18 cellular contexts compared by ENCODE assay signal in genomic region chr5:150788974-150789373, GRCh38. TPM values are rescaled to one million over a fixed set of nuclear protein-coding genes. Genes with fewer than 3 reads are reported as not detected.
DNase-seq lines count a peak whose midpoint lies in the region; ATAC-seq lines count a peak whose summit lies in the region.
"Had no signal": no experiment of that assay in that cellular context is flagged by ENCODE, and none has a peak within 500 bp of the region (broad histone marks: within the 10 kb centered on the region; RNA-seq: fewer than 3 reads in every experiment).

No MANE protein-coding gene starts in this region.

- no peak overlapping the region for H2BK15ac ChIP-seq in mesendoderm (replicated peaks; ENCODE audit: low read depth)

- no peak overlapping the region for H3K4ac ChIP-seq in mesendoderm (ENCODE audit: low read depth, low read length)

- peaks cover 0 to 2% (median 0%) of the 10 kb centered on the region in 8 donors for H3K9me3 Mint-ChIP-seq in CD4-positive, alpha-beta memory T cell
- H3K9me3 Mint-ChIP-seq in activated naive CD8-positive, alpha-beta T cell treated with anti-CD3 and anti-CD28 coated beads for 36 hours = peaks cover 9% of the 10 kb centered on the region
- H3K9me3 Mint-ChIP-seq: CD8-positive, alpha-beta memory T cell; effector memory CD8-positive, alpha-beta T cell had no signal

- CTCF ChIA-PET in CD4-positive, alpha-beta memory T cell (lab: Charles Lee; ENCODE audit: partially characterized antibody) = interaction anchor here (0.8 to 3.2 kb wide), 5 partner anchors 10 to 229 kb away, joined by 3 to 21 read pairs (median 8); partner anchors contain the start of genes IRGM and SMIM3

- H3K4me2 ChIP-seq in mesendoderm (ENCODE audit: low read length) = no peak overlapping the region

- intact Hi-C loops in CD4-positive, alpha-beta memory T cell (cut with micrococcal nuclease) = no loop called here

- ATAC-seq in GM21390 (IDR thresholded peaks at IDR 0.05; ENCODE audit: unreplicated experiment) (no peak), HG03521 (IDR thresholded peaks at IDR 0.05; ENCODE audit: unreplicated experiment) (no peak)
- ATAC-seq: effector memory CD8-positive, alpha-beta T cell; left colon had no signal

- H3K4me3 ChIP-seq in ACC112 (ENCODE audit: low read depth, low read length) = peak overlapping the region; percentile 48
- H3K4me3 ChIP-seq in CD4-positive, alpha-beta memory T cell (ENCODE audit: low read length in 2 of 2) = no peak overlapping the region
- no peak overlapping the region for H3K4me3 ChIP-seq in mesendoderm (ENCODE audit: low read length)
- H3K4me3 ChIP-seq: sigmoid colon had no signal

- POLR2A ChIA-PET in CD4-positive, alpha-beta memory T cell (lab: Charles Lee; ENCODE audit: partially characterized antibody) = interaction anchor here (1.0 to 5.3 kb wide), 4 partner anchors 11 to 88 kb away, joined by 4 to 24 read pairs (median 6); partner anchors contain the start of genes DCTN4, RBM22 and SMIM3

- H3K79me2 ChIP-seq in ACC112 (ENCODE audit: control insufficient read depth, insufficient read depth, low read length, unreplicated experiment) (peaks cover 95% of the 10 kb centered on the region), mesendoderm (ENCODE audit: control insufficient read depth, insufficient read depth, low read length) (no peaks in the 10 kb centered on the region)

- no peak overlapping the region for H3K23ac ChIP-seq in mesendoderm (ENCODE audit: low read length)

- no peak overlapping the region for H2BK120ac ChIP-seq in mesendoderm (ENCODE audit: low read depth, low read length)

- H4K5ac ChIP-seq in mesendoderm (ENCODE audit: low read length) = no peak overlapping the region

- H3K9ac ChIP-seq in mesendoderm (ENCODE audit: low read length) = no peak overlapping the region

- H3K56ac ChIP-seq in mesendoderm (ENCODE audit: low read length) = no peak overlapping the region

- peak overlapping the region in 1 of 8 donors; percentile 31 for H3K4me3 Mint-ChIP-seq in CD4-positive, alpha-beta memory T cell
- no peak overlapping the region for H3K4me3 Mint-ChIP-seq in activated naive CD8-positive, alpha-beta T cell treated with anti-CD3 and anti-CD28 coated beads for 36 hours
- H3K4me3 Mint-ChIP-seq: effector memory CD8-positive, alpha-beta T cell; nephron progenitor cell had no signal

- H2AK5ac ChIP-seq in mesendoderm (ENCODE audit: low read length) = no peak overlapping the region

- H3K9me3 ChIP-seq in CD4-positive, alpha-beta memory T cell (ENCODE audit: control insufficient read depth in 1 of 2, low read length in 2 of 2) = no peaks in the 10 kb centered on the region
- H3K9me3 ChIP-seq: sigmoid colon had no signal

- H3K79me1 ChIP-seq in mesendoderm (ENCODE audit: low read length) = no peaks in the 10 kb centered on the region

- H4K8ac ChIP-seq in mesendoderm (ENCODE audit: low read depth, low read length) = no peak overlapping the region

- H2AFZ ChIP-seq in ACC112 (ENCODE audit: low read length, unreplicated experiment) = no peak overlapping the region

- peaks cover 17% of the 10 kb centered on the region for H3K36me3 ChIP-seq in ACC112 (ENCODE audit: insufficient read depth, low read length)
- H3K36me3 ChIP-seq in CD4-positive, alpha-beta memory T cell (ENCODE audit: insufficient read depth, low read length) = no peaks in the 10 kb centered on the region
- H3K36me3 ChIP-seq in mesendoderm (ENCODE audit: control insufficient read depth, insufficient read depth, low read length) = no peaks in the 10 kb centered on the region
- H3K36me3 ChIP-seq: sigmoid colon had no signal

- no peak overlapping the region for H3K18ac ChIP-seq in mesendoderm (ENCODE audit: low read length)

- H3K4me1 ChIP-seq in ACC112 (ENCODE audit: control insufficient read depth, insufficient read depth, low read length, unreplicated experiment) = peaks cover 62% of the 10 kb centered on the region
- H3K4me1 ChIP-seq in CD4-positive, alpha-beta memory T cell (ENCODE audit: insufficient read depth, low read length) = peaks cover 45% of the 10 kb centered on the region
- H3K4me1 ChIP-seq in mesendoderm (ENCODE audit: control insufficient read depth, low read depth, low read length) = peaks cover 3% of the 10 kb centered on the region

- no peaks in the 10 kb centered on the region for H3K27me3 ChIP-seq in ACC112 (ENCODE audit: insufficient read depth, low read length)
- H3K27me3 ChIP-seq in CD4-positive, alpha-beta memory T cell (ENCODE audit: insufficient read depth, low read length) = no peaks in the 10 kb centered on the region
- H3K27me3 ChIP-seq in mesendoderm (ENCODE audit: insufficient read depth, low read length, poor library complexity) = no peaks in the 10 kb centered on the region
- H3K27me3 ChIP-seq: sigmoid colon had no signal

- no peak overlapping the region for H2BK5ac ChIP-seq in mesendoderm (ENCODE audit: low read length)

- H3K4me1 Mint-ChIP-seq in CD4-positive, alpha-beta memory T cell = peaks cover 36 to 62% (median 50%) of the 10 kb centered on the region in 4 donors
- peaks cover 58% of the 10 kb centered on the region for H3K4me1 Mint-ChIP-seq in activated naive CD8-positive, alpha-beta T cell treated with anti-CD3 and anti-CD28 coated beads for 36 hours

- H3K27ac Mint-ChIP-seq in CD4-positive, alpha-beta memory T cell = peak overlapping the region in 5 of 7 donors; percentile 11 to 79 (median 64)
- H3K27ac Mint-ChIP-seq in activated naive CD8-positive, alpha-beta T cell treated with anti-CD3 and anti-CD28 coated beads for 36 hours = peak overlapping the region; percentile 89
- H3K27ac Mint-ChIP-seq: nephron progenitor cell had no signal

- peaks cover 0 to 6% of the 10 kb centered on the region in 2 donors for H3K36me3 Mint-ChIP-seq in CD4-positive, alpha-beta memory T cell
- H3K36me3 Mint-ChIP-seq in activated naive CD8-positive, alpha-beta T cell treated with anti-CD3 and anti-CD28 coated beads for 36 hours = peaks cover 40% of the 10 kb centered on the region

- no peaks in the 10 kb centered on the region for H3K27me3 Mint-ChIP-seq in CD4-positive, alpha-beta memory T cell
- H3K27me3 Mint-ChIP-seq in activated naive CD8-positive, alpha-beta T cell treated with anti-CD3 and anti-CD28 coated beads for 36 hours = no peaks in the 10 kb centered on the region
- H3K27me3 Mint-ChIP-seq: CD8-positive, alpha-beta memory T cell had no signal

- DNase-seq in CD4-positive, alpha-beta memory T cell = no peak
- DNase-seq in activated naive CD8-positive, alpha-beta T cell treated with anti-CD3 and anti-CD28 coated beads for 36 hours = no peak
- DNase-seq in iris pigment epithelial cell (ENCODE audit: low read depth) (peak; percentile 14), mesendoderm (no peak), UCSD-AML1 (lab: John Stamatoyannopoulos, UW; ENCODE audit: unreplicated experiment) (no peak)
- DNase-seq: CD8-positive, alpha-beta memory T cell; effector memory CD8-positive, alpha-beta T cell; left colon; NCI-H2029 treated with DMSO at 0.1 percent for 48 hours; NCI-H82; nephron progenitor cell; RPMI8226; sigmoid colon; substantia nigra had no signal

- H3K27ac ChIP-seq in ACC112 (ENCODE audit: low read depth, low read length) = peak overlapping the region; percentile 93
- no peak overlapping the region for H3K27ac ChIP-seq in CD4-positive, alpha-beta memory T cell (ENCODE audit: low read depth, low read length)
- no peak overlapping the region for H3K27ac ChIP-seq in mesendoderm (ENCODE audit: low read depth, low read length)

RNA-seq across cellular contexts. Expression of gene SMIM3, which starts 10.4 kb away (rescaled TPM):
- total RNA-seq in CD4-positive, alpha-beta memory T cell = 1 to 10 TPM; 7.9 to 8.0 TPM
- polyA plus RNA-seq in CD4-positive, alpha-beta memory T cell = 10 to 100 TPM; 19.3 to 19.7 TPM
- total RNA-seq in activated naive CD8-positive, alpha-beta T cell treated with anti-CD3 and anti-CD28 coated beads for 36 hours = 10 to 100 TPM; 10.4 to 10.6 TPM
- 5.9 TPM for polyA plus RNA-seq in mesendoderm (2013, experiment 1 of 2)
- 5.6 TPM for polyA plus RNA-seq in mesendoderm (2013, experiment 2 of 2)

RNA-seq across cellular contexts. Expression of gene DCTN4, which starts 30.2 kb away (rescaled TPM):
- 10 to 100 TPM; 45.5 to 46.0 TPM for total RNA-seq in CD4-positive, alpha-beta memory T cell
- polyA plus RNA-seq in CD4-positive, alpha-beta memory T cell = 1 to 10 TPM; 8.8 to 9.0 TPM
- total RNA-seq in activated naive CD8-positive, alpha-beta T cell treated with anti-CD3 and anti-CD28 coated beads for 36 hours = 10 to 100 TPM; 33.7 to 37.4 TPM
- polyA plus RNA-seq in mesendoderm (2013, experiment 1 of 2) = 28.3 TPM
- polyA plus RNA-seq in mesendoderm (2013, experiment 2 of 2) = 26.7 TPM

RNA-seq across cellular contexts. Expression of gene IRGM, which starts 57.3 kb away (rescaled TPM):
- total RNA-seq in CD4-positive, alpha-beta memory T cell = 1 to 10 TPM; 3.9 to 4.7 TPM
- 1 to 10 TPM; 1.5 to 3.9 TPM for polyA plus RNA-seq in CD4-positive, alpha-beta memory T cell
- total RNA-seq in activated naive CD8-positive, alpha-beta T cell treated with anti-CD3 and anti-CD28 coated beads for 36 hours = 1 to 10 TPM; 2.5 to 2.9 TPM
- 0.10 TPM for polyA plus RNA-seq in mesendoderm (2013, experiment 1 of 2)
- polyA plus RNA-seq in mesendoderm (2013, experiment 2 of 2) = 0.08 TPM
- total RNA-seq: G401, left colon, sigmoid colon had no signal
